In genomic region chr4:20623936-20624335, GRCh38 we compare ENCODE assay signal across 15 cellular contexts.
"Had no signal": no experiment of that assay in that cellular context is flagged by ENCODE, and none has a peak within 500 bp of the region (broad histone marks: within the 10 kb centered on the region; RNA-seq: fewer than 3 reads in every experiment).

No MANE protein-coding gene starts in this region.

- H3K9me3 Mint-ChIP-seq: activated naive CD4-positive, alpha-beta T cell treated with anti-CD3 and anti-CD28 coated beads, Interleukin-2, amount 10 ng/mL, durations not matched to agents 7 days and 5 days; activated naive CD8-positive, alpha-beta T cell treated with anti-CD3 and anti-CD28 coated beads, Interleukin-2, amount 50 U/mL, for 24 hours; activated T-cell treated with anti-CD3 and anti-CD28 coated beads, Interleukin-2, amount 50 U/mL, for 4 hours; natural killer cell; stimulated activated naive CD8-positive, alpha-beta T cell treated with anti-CD3 and anti-CD28 coated beads, Interleukin-15, Interleukin-2, amounts not matched to agents 100 ng/mL and 50 ng/mL, for 24 hours had no signal

- DNase-seq: activated CD4-positive, alpha-beta T cell treated with anti-CD3 and anti-CD28 coated beads, Interleukin-2, amount 50 U/mL, for 1 hour; activated CD4-positive, CD25-positive, alpha-beta regulatory T cell treated with anti-CD3 and anti-CD28 coated beads, Interleukin-2, amount 50 U/mL, for 72 hours; activated CD8-positive, alpha-beta memory T cell treated with anti-CD3 and anti-CD28 coated beads, Interleukin-2, amount 50 U/mL, for 4 hours; activated naive CD4-positive, alpha-beta T cell treated with anti-CD3 and anti-CD28 coated beads, Interleukin-2, amount 10 ng/mL, durations not matched to agents 7 days and 5 days; activated naive CD8-positive, alpha-beta T cell treated with anti-CD3 and anti-CD28 coated beads, Interleukin-2, amount 50 U/mL, for 24 hours; activated T-cell treated with anti-CD3 and anti-CD28 coated beads, Interleukin-2, amount 50 U/mL, for 4 hours; effector memory CD4-positive, alpha-beta T cell; heart right ventricle; mesendoderm; natural killer cell; T-helper 1 cell; T-helper 9 cell; uterus had no signal

- H3K4me1 Mint-ChIP-seq: activated naive CD8-positive, alpha-beta T cell treated with anti-CD3 and anti-CD28 coated beads, Interleukin-2, amount 50 U/mL, for 24 hours; natural killer cell had no signal

- H3K4me3 Mint-ChIP-seq: activated naive CD4-positive, alpha-beta T cell treated with anti-CD3 and anti-CD28 coated beads, Interleukin-2, amount 10 ng/mL, durations not matched to agents 7 days and 5 days; activated naive CD8-positive, alpha-beta T cell treated with anti-CD3 and anti-CD28 coated beads, Interleukin-2, amount 50 U/mL, for 24 hours; activated T-cell treated with anti-CD3 and anti-CD28 coated beads, Interleukin-2, amount 50 U/mL, for 4 hours; natural killer cell; stimulated activated naive CD8-positive, alpha-beta T cell treated with anti-CD3 and anti-CD28 coated beads, Interleukin-15, Interleukin-2, amounts not matched to agents 100 ng/mL and 50 ng/mL, for 24 hours had no signal

- ATAC-seq: activated naive CD8-positive, alpha-beta T cell treated with anti-CD3 and anti-CD28 coated beads, Interleukin-2, amount 50 U/mL, for 24 hours; activated T-cell treated with anti-CD3 and anti-CD28 coated beads, Interleukin-2, amount 50 U/mL, for 4 hours; gastroesophageal sphincter; heart right ventricle; natural killer cell had no signal

- H3K27me3 Mint-ChIP-seq: activated naive CD4-positive, alpha-beta T cell treated with anti-CD3 and anti-CD28 coated beads, Interleukin-2, amount 10 ng/mL, durations not matched to agents 7 days and 5 days had no signal

- H3K27ac Mint-ChIP-seq: activated naive CD4-positive, alpha-beta T cell treated with anti-CD3 and anti-CD28 coated beads, Interleukin-2, amount 10 ng/mL, durations not matched to agents 7 days and 5 days; activated naive CD8-positive, alpha-beta T cell treated with anti-CD3 and anti-CD28 coated beads, Interleukin-2, amount 50 U/mL, for 24 hours; natural killer cell; stimulated activated naive CD8-positive, alpha-beta T cell treated with anti-CD3 and anti-CD28 coated beads, Interleukin-15, Interleukin-2, amounts not matched to agents 100 ng/mL and 50 ng/mL, for 24 hours had no signal

- H3K36me3 Mint-ChIP-seq: activated naive CD4-positive, alpha-beta T cell treated with anti-CD3 and anti-CD28 coated beads, Interleukin-2, amount 10 ng/mL, durations not matched to agents 7 days and 5 days; natural killer cell had no signal
